Comparison of ENCODE assay signal across 9 cellular contexts in the genomic region with DNA sequence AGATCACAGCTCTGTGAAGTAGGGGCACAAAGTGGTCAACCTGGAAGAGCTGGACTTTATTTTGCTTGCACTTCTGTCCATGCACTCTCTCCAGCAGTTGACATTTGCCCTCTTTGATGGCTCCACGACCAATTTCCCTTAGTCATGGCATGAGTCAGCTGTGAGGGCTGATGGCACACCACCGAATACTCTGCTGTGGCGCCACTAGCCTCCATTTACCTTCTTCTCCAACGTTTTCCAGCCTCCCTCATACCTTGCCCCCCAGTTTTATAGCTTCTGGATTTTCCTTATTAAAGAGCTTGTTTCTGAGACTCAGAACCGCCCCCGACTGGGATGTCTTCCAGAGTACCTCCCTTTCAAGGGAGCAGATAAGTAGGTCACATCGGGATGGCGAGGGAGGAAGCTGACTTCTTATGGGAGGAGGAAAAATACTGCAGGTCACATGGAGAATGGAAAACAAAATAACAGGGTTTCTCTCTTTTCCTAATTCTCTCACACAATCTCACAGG. TPM values are rescaled to one million over a fixed set of nuclear protein-coding genes. Genes with fewer than 3 reads are reported as not detected.
DNase-seq lines count a peak whose midpoint lies in the region; ATAC-seq and TF ChIP-seq lines count a peak whose summit lies in the region.
"Had no signal": no experiment of that assay in that cellular context is flagged by ENCODE, and none has a peak within 500 bp of the region (broad histone marks: within the 10 kb centered on the region; RNA-seq: fewer than 3 reads in every experiment).

No MANE protein-coding gene starts in this region.

- H3K79me2 ChIP-seq in hepatocyte = no peaks in the 10 kb centered on the region

- no peaks in the 10 kb centered on the region for H3K36me3 ChIP-seq in hepatocyte (replicated peaks; ENCODE audit: insufficient read depth, low read depth)
- H3K36me3 ChIP-seq in sigmoid colon = no peaks in the 10 kb centered on the region

- H4K20me1 ChIP-seq in hepatocyte (ENCODE audit: insufficient read depth, poor library complexity, severe bottlenecking) = no peaks in the 10 kb centered on the region

- H3K9me2 ChIP-seq in hepatocyte (replicated peaks; ENCODE audit: insufficient read depth) = no peaks in the 10 kb centered on the region

- DNase-seq in GM12865 (ENCODE audit: low read depth) (no peak), hepatocyte (ENCODE audit: low spot score) (no peak), sigmoid colon (peak; percentile 87), NAMALWA (ENCODE audit: low spot score) (no peak), NCI-H1436 (lab: John Stamatoyannopoulos, UW) (no peak), UCSD-AML1 (lab: John Stamatoyannopoulos, UW; ENCODE audit: unreplicated experiment) (no peak)
- DNase-seq in activated naive CD4-positive, alpha-beta T cell treated with anti-CD3 and anti-CD28 coated beads, Interleukin-2, amount 50 U/mL, for 72 hours (ENCODE audit: low spot score in 2 of 2) = no peak

- H3K27ac Mint-ChIP-seq in activated naive CD4-positive, alpha-beta T cell treated with anti-CD3 and anti-CD28 coated beads, Interleukin-2, amount 50 U/mL, for 72 hours = no peak overlapping the region

- H3K9me3 ChIP-seq in hepatocyte (ENCODE audit: low read depth) (no peaks in the 10 kb centered on the region), sigmoid colon (no peaks in the 10 kb centered on the region)

- no peak for TF ChIP-seq POLR2A in sigmoid colon (IDR thresholded peaks at IDR 0.05)

- ATAC-seq in activated naive CD4-positive, alpha-beta T cell treated with anti-CD3 and anti-CD28 coated beads, Interleukin-2, amount 50 U/mL, for 72 hours = no peak

- intact Hi-C loops in sigmoid colon (cut with DNase I) = loop anchor here (10.0 kb wide), 1 partner anchor 169 kb away; no protein-coding TSS in a partner anchor

- H3K4me1 ChIP-seq in hepatocyte (ENCODE audit: insufficient read depth) (peaks cover 27% of the 10 kb centered on the region), sigmoid colon (peaks cover 0 to 45% (median 41%) of the 10 kb centered on the region in 4 donors)

- WGBS in hepatocyte (ENCODE audit: low lambda C conversion rate, missing lambda C conversion rate) = 57% methylated on average over 8 of the region's 8 CpGs
- 37 to 52% methylated on average over 8 of the region's 8 CpGs for WGBS in sigmoid colon, 2 donors

- H3K27ac ChIP-seq in angular gyrus (ENCODE audit: low read depth, low read length) (peak overlapping the region; percentile 95), hepatocyte (peak overlapping the region; percentile 23), sigmoid colon (peak overlapping the region; percentile 89 to 97 (median 96))
- H3K27ac ChIP-seq: VCaP had no signal

- H3K4me3 ChIP-seq in GM12865 (ENCODE audit: low read depth, low read length) = peak overlapping the region; percentile 66; the same call in 1 of the 2 replicates
- no peak overlapping the region for H3K4me3 ChIP-seq in hepatocyte
- H3K4me3 ChIP-seq in sigmoid colon = no peak overlapping the region

- no peak for TF ChIP-seq EP300 in sigmoid colon (IDR thresholded peaks at IDR 0.05)

- no peaks in the 10 kb centered on the region for H3K36me3 Mint-ChIP-seq in activated naive CD4-positive, alpha-beta T cell treated with anti-CD3 and anti-CD28 coated beads, Interleukin-2, amount 50 U/mL, for 72 hours

- H3K27me3 ChIP-seq in hepatocyte (no peaks in the 10 kb centered on the region), sigmoid colon (no peaks in the 10 kb centered on the region)

- no peaks in the 10 kb centered on the region for H3K9me3 Mint-ChIP-seq in activated naive CD4-positive, alpha-beta T cell treated with anti-CD3 and anti-CD28 coated beads, Interleukin-2, amount 50 U/mL, for 72 hours

- H3K4me2 ChIP-seq in hepatocyte = no peak overlapping the region

- H2AFZ ChIP-seq in hepatocyte = no peak overlapping the region

- TF ChIP-seq CTCF in GM12865 (IDR thresholded peaks at IDR 0.05; ENCODE audit: insufficient read depth, low read depth, low read length, missing control alignments) (no peak), hepatocyte (IDR thresholded peaks at IDR 0.05; ENCODE audit: poor library complexity) (no peak), sigmoid colon (IDR thresholded peaks at IDR 0.05) (no peak)

RNA-seq across cellular contexts. Expression of gene NINJ2, which starts 17.6 kb away (rescaled TPM):
- total RNA-seq in hepatocyte (0.70 and 0.92 TPM in 2 replicates), sigmoid colon (1 to 10 TPM; 2.0 to 8.3 (median 3.6) TPM)
- polyA plus RNA-seq in hepatocyte (2.1 and 3.9 TPM in 2 replicates), sigmoid colon (10 to 100 TPM in 1 of 3 donors, 1 to 10 TPM in 2; 7.2 to 12.3 (median 9.0) TPM)
- total RNA-seq in activated naive CD4-positive, alpha-beta T cell treated with anti-CD3 and anti-CD28 coated beads, Interleukin-2, amount 50 U/mL, for 72 hours = 1 to 10 TPM; 1.4 to 6.1 TPM

Comparison
In these comparisons a context has a peak if more than half of its experiments do, and no peak if none do; other contexts are left out.
1. H3K27ac ChIP-seq: peak in every context shown above with its lines; median percentile 96 in sigmoid colon; 95 in angular gyrus; 23 in hepatocyte.